In the genomic region with DNA sequence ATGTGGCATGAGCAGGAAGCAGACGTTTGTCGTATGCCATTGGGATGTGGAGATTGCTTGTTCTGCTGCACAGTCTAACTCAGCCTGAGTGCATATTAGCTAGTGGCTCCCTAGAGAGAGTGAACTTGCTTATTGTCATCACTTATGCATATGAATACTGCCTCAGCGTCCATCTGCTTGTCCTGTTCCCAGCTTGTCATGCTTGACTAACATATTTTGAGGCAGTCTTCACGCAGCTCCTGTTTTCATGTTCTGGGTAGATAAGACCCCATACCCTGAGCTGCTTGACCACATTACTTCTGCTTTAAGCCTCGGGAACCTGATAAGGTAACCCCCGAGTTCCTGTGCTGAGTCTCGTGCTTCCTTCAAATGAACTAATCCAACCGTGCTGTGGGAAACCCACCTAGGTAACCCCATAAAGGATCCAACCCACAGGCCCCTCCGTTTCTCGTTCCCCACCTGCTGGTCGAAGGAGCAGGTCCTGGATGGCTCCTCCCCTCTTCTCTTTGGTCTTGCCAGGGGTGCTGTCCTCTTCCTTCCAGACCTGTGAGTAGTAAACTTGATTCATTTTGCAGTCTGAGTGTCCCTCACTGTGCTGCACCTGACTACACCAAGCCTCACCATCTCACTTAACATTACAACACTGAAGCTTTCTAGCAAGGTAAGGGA, we compare ENCODE assay signal across 12 cellular contexts. TPM values are rescaled to one million over a fixed set of nuclear protein-coding genes. Genes with fewer than 3 reads are reported as not detected.
DNase-seq lines count a peak whose midpoint lies in the region; ATAC-seq and TF ChIP-seq lines count a peak whose summit lies in the region.
"Had no signal": no experiment of that assay in that cellular context is flagged by ENCODE, and none has a peak within 500 bp of the region (broad histone marks: within the 10 kb centered on the region; RNA-seq: fewer than 3 reads in every experiment).

No MANE protein-coding gene starts in this region.

- no peak overlapping the region for H4K8ac ChIP-seq in trophoblast cell (ENCODE audit: low read depth, low read length)

- no peaks in the 10 kb centered on the region for H3K9me3 Mint-ChIP-seq in activated T-cell treated with anti-CD3 and anti-CD28 coated beads, Interleukin-2, amount 50 U/mL, for 24 hours

- H3F3A ChIP-seq in SU-DHL-6 (ENCODE audit: insufficient read depth), result peaks cover 17% of the 10 kb centered on the region

- peaks cover 6 to 15% of the 10 kb centered on the region in 2 experiments for H3K4me1 ChIP-seq in trophoblast cell (ENCODE audit: control insufficient read depth in 1 of 2, insufficient read depth in 2 of 2, low read length in 2 of 2)

- peak overlapping the region; percentile 15 for H3K4me2 ChIP-seq in SU-DHL-6 (ENCODE audit: low read depth, low read length, poor library complexity, severe bottlenecking)
- no peak overlapping the region for H3K4me2 ChIP-seq in trophoblast cell (ENCODE audit: low read length)

- H2BK5ac ChIP-seq in trophoblast cell (ENCODE audit: low read depth, low read length, poor library complexity), result no peak overlapping the region

- no peak overlapping the region for H3K14ac ChIP-seq in trophoblast cell (ENCODE audit: low read length)

- H2AFZ ChIP-seq in SU-DHL-6 (ENCODE audit: low read depth, low read length, severe bottlenecking), result no peak overlapping the region
- no peak overlapping the region for H2AFZ ChIP-seq in trophoblast cell (ENCODE audit: insufficient read depth, low read length, poor library complexity)

- H4K20me1 ChIP-seq in SU-DHL-6 (ENCODE audit: low read depth, low read length), result no peaks in the 10 kb centered on the region

- H3K9me3 ChIP-seq in SU-DHL-6 (ENCODE audit: insufficient read depth, low read length), result no peaks in the 10 kb centered on the region
- no peaks in the 10 kb centered on the region for H3K9me3 ChIP-seq in trophoblast cell (ENCODE audit: insufficient read depth, low read depth, low read length)

- H2BK12ac ChIP-seq in trophoblast cell (ENCODE audit: low read length), result no peak overlapping the region

- no peak overlapping the region for H3K4ac ChIP-seq in trophoblast cell (ENCODE audit: low read depth, low read length)

- peak overlapping the region; percentile 77 for H3K23ac ChIP-seq in trophoblast cell (ENCODE audit: low read length)

- no peak overlapping the region for H2AK5ac ChIP-seq in trophoblast cell (ENCODE audit: low read length)

- H3K79me2 ChIP-seq in SU-DHL-6 (ENCODE audit: insufficient read depth, low read length), result peaks cover 96% of the 10 kb centered on the region
- H3K79me2 ChIP-seq in trophoblast cell (ENCODE audit: control insufficient read depth, insufficient read depth, low read length, poor library complexity), result peaks cover 1% of the 10 kb centered on the region

- no CpG with 5 or more reads among the region's 11 CpGs for WGBS in trophoblast cell (ENCODE audit: extremely low coverage, insufficient coverage, insufficient read length)

- H3K9ac ChIP-seq in SU-DHL-6 (ENCODE audit: low read length) (no peak overlapping the region), trophoblast cell (ENCODE audit: low read length) (no peak overlapping the region)

- peak overlapping the region; percentile 33 for H3K18ac ChIP-seq in trophoblast cell (ENCODE audit: low read length)

- no peaks in the 10 kb centered on the region for H3K36me3 Mint-ChIP-seq in activated T-cell treated with anti-CD3 and anti-CD28 coated beads, Interleukin-2, amount 50 U/mL, for 24 hours (ENCODE audit: low read depth)

- H3K79me1 ChIP-seq in trophoblast cell (ENCODE audit: low read length), result peaks cover 3% of the 10 kb centered on the region

- peak overlapping the region; percentile 15; the same call in 1 of the 2 replicates for H3K27ac ChIP-seq in SU-DHL-6 (ENCODE audit: low read depth, low read length)
- no peak overlapping the region for H3K27ac ChIP-seq in trophoblast cell (ENCODE audit: low read depth, low read length)

- no peak overlapping the region for H4K91ac ChIP-seq in trophoblast cell (ENCODE audit: low read depth, low read length)

- H3K4me3 ChIP-seq in SU-DHL-6 (ENCODE audit: insufficient read depth, low read length, poor library complexity, severe bottlenecking) (no peak overlapping the region), trophoblast cell (ENCODE audit: low read depth, low read length) (no peak overlapping the region)

- 0 out of 2 replicates have a peak, but pooled peaks cover 3% of the 10 kb centered on the region for H3K36me3 ChIP-seq in SU-DHL-6 (ENCODE audit: low read length)
- H3K36me3 ChIP-seq in trophoblast cell (ENCODE audit: control insufficient read depth in 1 of 2, insufficient read depth in 2 of 2, low read length in 2 of 2), result peaks cover 0 to 2% of the 10 kb centered on the region in 2 experiments

- H3K9me2 ChIP-seq in SU-DHL-6 (replicated peaks; ENCODE audit: insufficient read depth, low read length), result no peaks in the 10 kb centered on the region

- ATAC-seq in GM18502 (IDR thresholded peaks at IDR 0.05; ENCODE audit: poor library complexity, unreplicated experiment), result peak; percentile 41
- ATAC-seq in HG02884 (IDR thresholded peaks at IDR 0.05; ENCODE audit: unreplicated experiment), result peak; percentile 31
- ATAC-seq: activated CD4-positive, alpha-beta T cell treated with anti-CD3 and anti-CD28 coated beads for 36 hours had no signal

- no peak overlapping the region for H4K12ac ChIP-seq in trophoblast cell (ENCODE audit: low read depth, low read length)

- H3K27me3 ChIP-seq in SU-DHL-6 (ENCODE audit: low read length) (no peaks in the 10 kb centered on the region), trophoblast cell (ENCODE audit: insufficient read depth, low read length) (no peaks in the 10 kb centered on the region)

- no peak overlapping the region for H2BK120ac ChIP-seq in trophoblast cell (ENCODE audit: insufficient read depth, low read length, poor library complexity)

- H3K4me1 Mint-ChIP-seq in activated T-cell treated with anti-CD3 and anti-CD28 coated beads, Interleukin-2, amount 50 U/mL, for 24 hours (ENCODE audit: low read depth), result peaks cover 27% of the 10 kb centered on the region

- no peak for TF ChIP-seq CTCF in SU-DHL-6 (IDR thresholded peaks at IDR 0.05; ENCODE audit: insufficient read depth, low read length, poor library complexity, severe bottlenecking)

- H3K4me3 Mint-ChIP-seq in activated T-cell treated with anti-CD3 and anti-CD28 coated beads, Interleukin-2, amount 50 U/mL, for 24 hours, result no peak overlapping the region
- H3K4me3 Mint-ChIP-seq: activated CD4-positive, alpha-beta T cell treated with anti-CD3 and anti-CD28 coated beads for 36 hours had no signal

- peaks cover 22% of the 10 kb centered on the region for H3K27me3 Mint-ChIP-seq in activated T-cell treated with anti-CD3 and anti-CD28 coated beads, Interleukin-2, amount 50 U/mL, for 24 hours

- no peak for DNase-seq in trophoblast cell
- no peak for DNase-seq in stimulated activated CD4-positive, alpha-beta T cell treated with anti-CD3 and anti-CD28 coated beads, Interleukin-4, amount 100 ng/mL, for 1 hour
- DNase-seq in RKO (ENCODE audit: low spot score), result no peak
- no peak for DNase-seq in activated T-cell treated with anti-CD3 and anti-CD28 coated beads, Interleukin-2, amount 50 U/mL, for 24 hours
- DNase-seq: activated CD4-positive, alpha-beta T cell treated with anti-CD3 and anti-CD28 coated beads for 36 hours; activated gamma-delta T cell; kidney; NCI-H2029 had no signal

- no peak overlapping the region for H3K27ac Mint-ChIP-seq in activated T-cell treated with anti-CD3 and anti-CD28 coated beads, Interleukin-2, amount 50 U/mL, for 24 hours
- H3K27ac Mint-ChIP-seq: activated CD4-positive, alpha-beta T cell treated with anti-CD3 and anti-CD28 coated beads for 36 hours had no signal

RNA-seq across cellular contexts. Expression of gene ANKRD33B, which starts 25.0 kb away (rescaled TPM):
- polyA plus RNA-seq in trophoblast cell (2013), result 11.4 and 11.6 TPM in 2 replicates
- polyA plus RNA-seq: neural cell had no signal
